Comparison of ENCODE assay signal across 17 cellular contexts in the genomic region with DNA sequence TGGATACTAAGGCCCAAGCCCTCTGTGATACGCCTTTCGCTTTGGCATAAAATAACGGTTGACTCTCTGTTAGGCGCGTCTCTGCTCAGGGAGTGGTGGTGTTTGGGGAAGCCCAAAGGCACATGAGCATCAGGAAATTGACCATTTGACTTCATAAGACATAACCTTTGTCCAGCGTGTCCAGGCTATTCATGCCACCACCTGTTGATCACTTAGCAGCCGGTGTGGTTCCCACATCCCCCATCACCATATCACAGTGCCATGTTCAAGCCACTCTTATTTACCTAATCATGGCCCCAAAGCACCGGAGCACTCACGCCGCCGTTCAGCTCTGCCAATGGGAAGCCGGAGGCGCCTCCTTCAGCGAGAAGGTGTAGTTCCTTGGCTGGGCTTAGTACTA. TPM values are rescaled to one million over a fixed set of nuclear protein-coding genes. Genes with fewer than 3 reads are reported as not detected.
DNase-seq lines count a peak whose midpoint lies in the region; ATAC-seq, FAIRE-seq and TF ChIP-seq lines count a peak whose summit lies in the region.
"Had no signal": no experiment of that assay in that cellular context is flagged by ENCODE, and none has a peak within 500 bp of the region (broad histone marks: within the 10 kb centered on the region; RNA-seq: fewer than 3 reads in every experiment).

No MANE protein-coding gene starts in this region.

- TSS peak; percentile 41 for BruUV-seq in Panc1 (replicated peaks; lab: Mats Ljungman, UMichigan)
- BruUV-seq in K562 (replicated peaks; lab: Mats Ljungman, UMichigan): TSS peak; percentile 27

- POLR2A ChIA-PET in HEK293 (lab: Yijun Ruan, JAX) (no interaction called here), Panc1 (lab: Charles Lee) (no interaction called here), K562 (lab: Yijun Ruan, JAX) (interaction anchor here (0.6 kb wide), 1 partner anchor 16 kb away, joined by 3 read pairs; no protein-coding TSS in a partner anchor)

- no peaks in the 10 kb centered on the region for H3K9me1 ChIP-seq in K562 (ENCODE audit: control insufficient read depth, insufficient read depth, low read length)

- CTCF ChIA-PET in HEK293 (lab: Yijun Ruan, JAX): interaction anchor here (0.6 to 2.5 kb wide), 7 partner anchors 9 to 165 kb away, joined by 3 to 34 read pairs (median 5); no protein-coding TSS in a partner anchor
- CTCF ChIA-PET in Panc1 (lab: Charles Lee): no interaction called here
- CTCF ChIA-PET in K562 (lab: Yijun Ruan, JAX; ENCODE audit: low intra/inter-chr PET ratio): no interaction called here

- TF ChIP-seq CTCF in HEK293 (tag by site-specific recombination; IDR thresholded peaks at IDR 0.05) (no peak), Panc1 (IDR thresholded peaks at IDR 0.05) (no peak), K562 (IDR thresholded peaks at IDR 0.05 in 2 of 3, conservative IDR thresholded peaks at IDR 0.05 in 1 of 3; ENCODE audit: insufficient read depth in 2 of 3, low read depth in 1 of 3, low read length in 3 of 3) (no peak), type B pancreatic cell (conservative IDR thresholded peaks at IDR 0.05) (no peak), vagina (IDR thresholded peaks at IDR 0.05) (no peak), upper lobe of left lung (IDR thresholded peaks at IDR 0.05) (no peak)

- no peaks in the 10 kb centered on the region for H3K79me2 ChIP-seq in K562 (ENCODE audit: control insufficient read depth, insufficient read depth, low read length)

- peaks cover 23% of the 10 kb centered on the region for H3K4me1 Mint-ChIP-seq in type B pancreatic cell (ENCODE audit: unreplicated experiment)

- no peak overlapping the region for H3K27ac Mint-ChIP-seq in type B pancreatic cell
- H3K27ac Mint-ChIP-seq: H9, HFFc6 had no signal

- H3K36me3 ChIP-seq in HEK293 (ENCODE audit: control insufficient read depth in 2 of 2, insufficient read depth in 1 of 2, low read length in 2 of 2) (peaks cover 0 to 20% of the 10 kb centered on the region in 2 experiments; a peak in 1 of 3 replicates), Panc1 (ENCODE audit: control insufficient read depth, insufficient read depth, low read length) (peaks cover 5% of the 10 kb centered on the region), K562 (ENCODE audit: control insufficient read depth, insufficient read depth, low read length) (peaks cover 47% of the 10 kb centered on the region; the same call in 2 of the 3 replicates), vagina (no peaks in the 10 kb centered on the region), upper lobe of left lung (peaks cover 0 to 67% (median 18%) of the 10 kb centered on the region in 4 donors)

- no peaks in the 10 kb centered on the region for H3K9me3 ChIP-seq in HEK293 (ENCODE audit: control insufficient read depth, insufficient read depth, low read depth, low read length)
- no peaks in the 10 kb centered on the region for H3K9me3 ChIP-seq in Panc1 (ENCODE audit: control insufficient read depth, insufficient read depth, low read depth, low read length)
- no peaks in the 10 kb centered on the region for H3K9me3 ChIP-seq in K562 (replicated peaks; ENCODE audit: control insufficient read depth, insufficient read depth, low read depth, low read length)
- H3K9me3 ChIP-seq in vagina: no peaks in the 10 kb centered on the region
- H3K9me3 ChIP-seq in upper lobe of left lung: no peaks in the 10 kb centered on the region
- H3K9me3 ChIP-seq: BE2C had no signal

- peak overlapping the region; percentile 11 for H3K4me3 Mint-ChIP-seq in type B pancreatic cell
- H3K4me3 Mint-ChIP-seq: CD4-positive, alpha-beta memory T cell; H9; HFFc6 had no signal

- in situ Hi-C loops in Panc1 (cut with HindIII; ENCODE audit: low pct_unique_long_range_greater_than_20kb, low sequenced_read_pairs): no loop called here
- in situ Hi-C loops in K562 (cut with MboI): no loop called here

- H3K27me3 ChIP-seq in Panc1 (ENCODE audit: control insufficient read depth, insufficient read depth, low read length): no peaks in the 10 kb centered on the region
- peaks cover 0 to 11% of the 10 kb centered on the region in 2 experiments; a peak in 2 of 5 replicates for H3K27me3 ChIP-seq in K562 (ENCODE audit: control insufficient read depth in 2 of 2, insufficient read depth in 2 of 2, low read length in 2 of 2)
- no peaks in the 10 kb centered on the region for H3K27me3 ChIP-seq in vagina
- no peaks in the 10 kb centered on the region for H3K27me3 ChIP-seq in upper lobe of left lung
- H3K27me3 ChIP-seq: BE2C had no signal

- TF ChIP-seq POLR2A in K562 (conservative IDR thresholded peaks at IDR 0.05): no peak
- no peak for TF ChIP-seq POLR2A in vagina (IDR thresholded peaks at IDR 0.05)
- TF ChIP-seq POLR2A in upper lobe of left lung (IDR thresholded peaks at IDR 0.05): no peak

- TF ChIP-seq EP300 in K562 (IDR thresholded peaks at IDR 0.05; ENCODE audit: low read length) (no peak), upper lobe of left lung (IDR thresholded peaks at IDR 0.05) (no peak)

- intact Hi-C loops in Panc1 (cut with micrococcal nuclease; ENCODE audit: unreplicated experiment): no loop called here
- intact Hi-C loops in K562 (cut with micrococcal nuclease): no loop called here
- intact Hi-C loops in vagina (cut with DNase I): no loop called here

- no peak overlapping the region for H2AFZ ChIP-seq in K562 (ENCODE audit: low read depth, low read length)

- no peak for TF ChIP-seq RAD21 in K562 (CRISPR knock-in tag; conservative IDR thresholded peaks at IDR 0.05 in 1 of 2, IDR thresholded peaks at IDR 0.05 in 1 of 2)

- no peaks in the 10 kb centered on the region for H4K20me1 ChIP-seq in K562 (replicated peaks; ENCODE audit: control insufficient read depth, insufficient read depth, low read length)

- DNase-seq in Panc1 (ENCODE audit: low read depth, low spot score): no peak
- no peak for DNase-seq in K562 (ENCODE audit: extremely low read depth in 1 of 4, low spot score in 3 of 4)
- DNase-seq in type B pancreatic cell (ENCODE audit: extremely low spot score, unreplicated experiment): no peak
- DNase-seq in putamen (ENCODE audit: low spot score): no peak
- DNase-seq in vagina (ENCODE audit: extremely low spot score in 2 of 2): no peak
- DNase-seq in upper lobe of left lung: no peak
- DNase-seq: BE2C; CD4-positive, alpha-beta memory T cell; DMS79; GOT3; H9; HFFc6 had no signal

- H3K36me3 Mint-ChIP-seq in type B pancreatic cell: no peaks in the 10 kb centered on the region
- H3K36me3 Mint-ChIP-seq: CD4-positive, alpha-beta memory T cell had no signal

- H3K9me3 Mint-ChIP-seq in type B pancreatic cell: no peaks in the 10 kb centered on the region
- H3K9me3 Mint-ChIP-seq: H9, HFFc6 had no signal

- H3K4me1 ChIP-seq in HEK293 (ENCODE audit: control insufficient read depth, insufficient read depth, low read length): no peaks in the 10 kb centered on the region
- peaks cover 43% of the 10 kb centered on the region for H3K4me1 ChIP-seq in Panc1 (ENCODE audit: control insufficient read depth, insufficient read depth, low read length)
- peaks cover 0 to 33% of the 10 kb centered on the region in 2 experiments; a peak in 1 of 5 replicates for H3K4me1 ChIP-seq in K562 (replicated peaks in 1 of 2; ENCODE audit: control insufficient read depth in 2 of 2, insufficient read depth in 2 of 2, low read length in 2 of 2)
- no peaks in the 10 kb centered on the region for H3K4me1 ChIP-seq in vagina
- peaks cover 15 to 32% (median 27%) of the 10 kb centered on the region in 4 donors for H3K4me1 ChIP-seq in upper lobe of left lung

- no peak overlapping the region for H3K4me2 ChIP-seq in K562 (ENCODE audit: insufficient read depth, low read length)

- no peak overlapping the region for H3K27ac ChIP-seq in HEK293 (ENCODE audit: extremely low read depth, low read depth, low read length)
- H3K27ac ChIP-seq in Panc1 (ENCODE audit: low read length): 0 out of 2 replicates have a peak overlapping the region, but pooled peaks have one; percentile 40
- H3K27ac ChIP-seq in K562 (ENCODE audit: extremely low read depth, low read depth, low read length): no peak overlapping the region
- no peak overlapping the region for H3K27ac ChIP-seq in vagina
- H3K27ac ChIP-seq in upper lobe of left lung: no peak overlapping the region
- H3K27ac ChIP-seq: C4-2B had no signal

- FAIRE-seq in K562 (lab: Jason Lieb, UNC): no peak
- FAIRE-seq: A204.1, GM12891 had no signal

- ATAC-seq in Panc1 (no peak), K562 (no peak), upper lobe of left lung (ENCODE audit: low FRiP score in 2 of 2) (no peak)

- peak overlapping the region in 1 of 2 experiments; percentile 46; a peak in 1 of 4 replicates for H3K9ac ChIP-seq in K562 (ENCODE audit: insufficient read depth in 1 of 2, low read depth in 2 of 2, low read length in 2 of 2)

- WGBS in K562 (ENCODE audit: insufficient coverage, low coverage, missing lambda C conversion rate): 92% methylated on average over 14 of the region's 14 CpGs
- WGBS in upper lobe of left lung, 2 donors: 88 to 95% methylated on average over 14 of the region's 14 CpGs

- no peak overlapping the region for H3K4me3 ChIP-seq in HEK293 (ENCODE audit: low read depth, low read length)
- no peak overlapping the region for H3K4me3 ChIP-seq in Panc1 (ENCODE audit: low read depth in 2 of 2, low read length in 2 of 2)
- H3K4me3 ChIP-seq in K562: no peak overlapping the region
- H3K4me3 ChIP-seq in vagina: no peak overlapping the region
- H3K4me3 ChIP-seq in upper lobe of left lung: no peak overlapping the region

- peaks cover 3% of the 10 kb centered on the region for H3K27me3 Mint-ChIP-seq in type B pancreatic cell
- H3K27me3 Mint-ChIP-seq: CD4-positive, alpha-beta memory T cell had no signal

RNA-seq across cellular contexts. Expression of a gene that starts 27.9 kb away (rescaled TPM):
- total RNA-seq in Panc1 (2021; ENCODE audit: unreplicated experiment): 167 TPM
- polyA plus RNA-seq in Panc1 (2012; ENCODE audit: insufficient read length): 145 TPM
- 21.8 and 48.7 TPM in 2 replicates for total RNA-seq in K562 (2011; cell fraction: chromatin; rRNA removed; ENCODE audit: low replicate concordance)
- 35.3 and 40.5 TPM in 2 replicates for total RNA-seq in K562 (2011; cell fraction: nucleolus; rRNA removed)
- 24.4 TPM in 2 replicates for total RNA-seq in K562 (2011; cell fraction: nucleoplasm; rRNA removed)
- total RNA-seq in K562 (2014; rRNA removed): 16.2 and 26.3 TPM in 2 replicates
- 6.8 and 7.3 TPM in 2 replicates for total RNA-seq in K562 (2014; rRNA removed; fragmentation: Illumina TruSeq; extraction: Trizol)
- 12.1 and 13.9 TPM in 2 replicates for total RNA-seq in K562 (2015; rRNA removed; fragmentation: Illumina TruSeq; extraction: Trizol)
- 21.9 and 25.2 TPM in 2 replicates for total RNA-seq in K562 (2021)
- 12.3 and 13.2 TPM in 2 replicates for polyA plus RNA-seq in K562 (2011; rRNA removed)
- 10.5 and 25.9 TPM in 2 replicates for polyA plus RNA-seq in K562 (2011; cell fraction: cytosol; rRNA removed)
- 46.8 and 83.4 TPM in 2 replicates for polyA plus RNA-seq in K562 (2011; cell fraction: nucleus; rRNA removed)
- 6.1 and 15.2 TPM in 2 replicates for polyA plus RNA-seq in K562 (2012)
- 13.6 and 15.4 TPM in 2 replicates for polyA plus RNA-seq in K562 (2014; fragmentation: Illumina TruSeq; extraction: Trizol)
- polyA plus RNA-seq in K562 (2014; fragmentation: Nextera tagmentation; extraction: Ambion mirVana): 1 to 10 TPM; 1.6 to 3.1 TPM
- polyA plus RNA-seq in K562 (2014; rRNA removed): 12.8 and 17.7 TPM in 2 replicates
- 5.1 and 5.5 TPM in 2 replicates for polyA minus RNA-seq in K562 (2011; rRNA and poly(A)+ RNA removed)
- polyA minus RNA-seq in K562 (2011; cell fraction: cytosol; rRNA and poly(A)+ RNA removed): 13.4 and 13.6 TPM in 2 replicates
- 11.7 and 15.8 TPM in 2 replicates for polyA minus RNA-seq in K562 (2011; cell fraction: nucleus; rRNA and poly(A)+ RNA removed)
- 2.6 and 5.3 TPM in 2 replicates for total RNA-seq in type B pancreatic cell (ENCODE audit: low replicate concordance)
- 45.9 TPM for total RNA-seq in vagina
- total RNA-seq in upper lobe of left lung: 10 to 100 TPM; 39.9 to 86.7 (median 49.1) TPM

RNA-seq across cellular contexts. Expression of a gene that starts 38.5 kb away (rescaled TPM):
- total RNA-seq in Panc1 (2021; ENCODE audit: unreplicated experiment) (44.1 TPM), K562 (2014; rRNA removed) (0.41 TPM in 1 of 2 replicates, not detected in the other), K562 (2014; rRNA removed; fragmentation: Illumina TruSeq; extraction: Trizol) (0.04 TPM in 1 of 2 replicates, not detected in the other), K562 (2015; rRNA removed; fragmentation: Illumina TruSeq; extraction: Trizol) (0.14 and 0.15 TPM in 2 replicates), K562 (2021) (0.38 and 0.40 TPM in 2 replicates), type B pancreatic cell (ENCODE audit: low replicate concordance) (0.24 TPM in 1 of 2 replicates, not detected in the other), vagina (0.49 TPM), upper lobe of left lung (1 to 10 TPM in 1 of 6 donors, under 1 TPM in 4, not detected in 1; 0.20 to 1.4 (median 0.26) TPM)
- 73.6 TPM for polyA plus RNA-seq in Panc1 (2012; ENCODE audit: insufficient read length)
- 0.25 TPM in 1 of 2 replicates, not detected in the other for total RNA-seq in K562 (2011; cell fraction: chromatin; rRNA removed; ENCODE audit: low replicate concordance)
- total RNA-seq in K562 (2011; cell fraction: nucleolus; rRNA removed): 0.17 TPM in 1 of 2 replicates, not detected in the other
- total RNA-seq in K562 (2011; cell fraction: nucleoplasm; rRNA removed): 0.15 TPM in 2 replicates
- polyA plus RNA-seq in K562 (2011; rRNA removed) (0.07 and 0.12 TPM in 2 replicates), K562 (2014; fragmentation: Illumina TruSeq; extraction: Trizol) (0.22 and 0.25 TPM in 2 replicates), K562 (2014; fragmentation: Nextera tagmentation; extraction: Ambion mirVana) (not detected), K562 (2014; rRNA removed) (0.04 and 0.12 TPM in 2 replicates)
- polyA plus RNA-seq in K562 (2011; cell fraction: cytosol; rRNA removed): 0.10 and 0.31 TPM in 2 replicates
- polyA plus RNA-seq in K562 (2011; cell fraction: nucleus; rRNA removed): 0.13 and 0.24 TPM in 2 replicates
- polyA plus RNA-seq in K562 (2012): 0.51 and 0.61 TPM in 2 replicates
- polyA minus RNA-seq in K562 (2011; rRNA and poly(A)+ RNA removed): 0.06 and 0.07 TPM in 2 replicates
- not detected in 2 replicates for polyA minus RNA-seq in K562 (2011; cell fraction: cytosol; rRNA and poly(A)+ RNA removed)
- polyA minus RNA-seq in K562 (2011; cell fraction: nucleus; rRNA and poly(A)+ RNA removed): 0.13 TPM in 1 of 2 replicates, not detected in the other
- total RNA-seq: G401 had no signal
- polyA plus RNA-seq: CD4-positive, alpha-beta memory T cell had no signal

Comparison
In these comparisons a context has a peak if more than half of its experiments do, and no peak if none do; other contexts are left out.
1. RNA of a gene that starts 38.5 kb away (total RNA-seq): 44.1 TPM in Panc1 (single experiment); 0.49 TPM in vagina (single experiment), 0.20 to 1.4 TPM in upper lobe of left lung, 0.24 TPM in type B pancreatic cell and 0.04 to 0.41 TPM in K562; every median in the first group is over 10 times any median in the second.